In genomic region chr12:76883151-76883550, GRCh38 we compare ENCODE assay signal across 17 cellular contexts. TPM values are rescaled to one million over a fixed set of nuclear protein-coding genes. Genes with fewer than 3 reads are reported as not detected.
DNase-seq lines count a peak whose midpoint lies in the region; ATAC-seq, FAIRE-seq and TF ChIP-seq lines count a peak whose summit lies in the region.
"Had no signal": no experiment of that assay in that cellular context is flagged by ENCODE, and none has a peak within 500 bp of the region (broad histone marks: within the 10 kb centered on the region; RNA-seq: fewer than 3 reads in every experiment).

No MANE protein-coding gene starts in this region.

- no peaks in the 10 kb centered on the region for H3K27me3 Mint-ChIP-seq in WTC11 (ENCODE audit: low read depth)
- peaks cover 38% of the 10 kb centered on the region for H3K27me3 Mint-ChIP-seq in stimulated activated naive CD8-positive, alpha-beta T cell treated with anti-CD3 and anti-CD28 coated beads, Interleukin-15, amount 100 ng/mL, for 72 hours

- H3K27ac Mint-ChIP-seq in WTC11 = no peak overlapping the region
- no peak overlapping the region for H3K27ac Mint-ChIP-seq in stimulated activated naive CD8-positive, alpha-beta T cell treated with anti-CD3 and anti-CD28 coated beads, Interleukin-15, amount 100 ng/mL, for 72 hours
- H3K27ac Mint-ChIP-seq: CD8-positive, alpha-beta T cell had no signal

- no peak for FAIRE-seq in H54 (lab: Jason Lieb, UNC)

- no peak for TF ChIP-seq POLR2A in H54 (IDR thresholded peaks at IDR 0.05; ENCODE audit: low read depth, low read length)

- DNase-seq in H54 (ENCODE audit: insufficient read length, low spot score) (peak; percentile 21), WTC11 (ENCODE audit: low spot score) (no peak), fibroblast of villous mesenchyme (ENCODE audit: low read depth) (peak; percentile 23), skeletal muscle cell (ENCODE audit: low read depth) (peak; percentile 56), SIG-M5 (lab: John Stamatoyannopoulos, UW) (no peak), activated T-cell treated with anti-CD3 and anti-CD28 coated beads for 4 hours (no peak)
- DNase-seq in stimulated activated naive CD8-positive, alpha-beta T cell treated with anti-CD3 and anti-CD28 coated beads, Interleukin-15, amount 100 ng/mL, for 72 hours = no peak
- DNase-seq: CD8-positive, alpha-beta T cell; GDM1; naive B cell; NCI-H1930; NCI-H748 treated with DMSO at 0.1 percent for 48 hours; Peyer's patch had no signal

- POLR2A ChIA-PET in WTC11 (lab: Charles Lee) = no interaction called here

- H3K4me1 Mint-ChIP-seq in WTC11 = peaks cover 11% of the 10 kb centered on the region
- peaks cover 14% of the 10 kb centered on the region for H3K4me1 Mint-ChIP-seq in stimulated activated naive CD8-positive, alpha-beta T cell treated with anti-CD3 and anti-CD28 coated beads, Interleukin-15, amount 100 ng/mL, for 72 hours

- ATAC-seq in WTC11 = no peak
- ATAC-seq in stimulated activated naive CD8-positive, alpha-beta T cell treated with anti-CD3 and anti-CD28 coated beads, Interleukin-15, amount 100 ng/mL, for 72 hours = no peak
- ATAC-seq: CD8-positive, alpha-beta T cell had no signal

- no peaks in the 10 kb centered on the region for H3K36me3 Mint-ChIP-seq in WTC11
- H3K36me3 Mint-ChIP-seq: CD8-positive, alpha-beta T cell; naive B cell had no signal

- CTCF ChIA-PET in WTC11 (lab: Charles Lee) = interaction anchor here (2.8 kb wide), 1 partner anchor 127 kb away, joined by 15 read pairs; no protein-coding TSS in a partner anchor

- H3K4me3 ChIP-seq in fibroblast of villous mesenchyme (ENCODE audit: low read depth, low read length) (no peak overlapping the region), skeletal muscle cell (ENCODE audit: low read depth, low read length) (no peak overlapping the region)
- H3K4me3 ChIP-seq: cardiac muscle cell, heart right ventricle, left ventricle myocardium inferior, Peyer's patch, suprapubic skin had no signal

- H3K4me3 Mint-ChIP-seq in WTC11 = no peak overlapping the region
- H3K4me3 Mint-ChIP-seq in stimulated activated naive CD8-positive, alpha-beta T cell treated with anti-CD3 and anti-CD28 coated beads, Interleukin-15, amount 100 ng/mL, for 72 hours = no peak overlapping the region
- H3K4me3 Mint-ChIP-seq: CD8-positive, alpha-beta T cell; naive B cell had no signal

- H3K9me3 Mint-ChIP-seq in WTC11 = no peaks in the 10 kb centered on the region
- H3K9me3 Mint-ChIP-seq in stimulated activated naive CD8-positive, alpha-beta T cell treated with anti-CD3 and anti-CD28 coated beads, Interleukin-15, amount 100 ng/mL, for 72 hours = no peaks in the 10 kb centered on the region
- H3K9me3 Mint-ChIP-seq: CD8-positive, alpha-beta T cell; naive B cell had no signal

- TF ChIP-seq CTCF in WTC11 (IDR thresholded peaks at IDR 0.05) = no peak
- no peak for TF ChIP-seq CTCF in fibroblast of villous mesenchyme (IDR thresholded peaks at IDR 0.05; ENCODE audit: insufficient read depth, low read depth, low read length)

TF ChIP-seq in WTC11, 78 proteins besides CTCF, POLR2A, EP300 and RAD21:
- TF ChIP-seq USF2 (CRISPR knock-in tag; IDR thresholded peaks at IDR 0.05) (peak; percentile 38; the same call in 1 of the 2 replicates), ZNF121 (CRISPR knock-in tag; IDR thresholded peaks at IDR 0.05) (no peak), USF1 (CRISPR knock-in tag; IDR thresholded peaks at IDR 0.05) (0 out of 2 replicates have a peak, but pooled peaks have one; percentile 12)
TF ChIP-seq in WTC11: peak in this region for 2.

RNA-seq across cellular contexts. Expression of gene CSRP2, which starts 4.3 kb away (rescaled TPM):
- total RNA-seq in WTC11 (2021) (157 to 179 TPM (median 176 TPM) in 3 replicates), fibroblast of villous mesenchyme (64.3 and 131 TPM in 2 replicates)
- total RNA-seq: CD8-positive, alpha-beta T cell had no signal

Comparison
In these comparisons a context has a peak if more than half of its experiments do, and no peak if none do; other contexts are left out.
1. DNase-seq: peak in H54 (single experiment), fibroblast of villous mesenchyme (single experiment) and skeletal muscle cell (single experiment); none in WTC11 (single experiment), SIG-M5 (single experiment), stimulated activated naive CD8-positive, alpha-beta T cell treated with anti-CD3 and anti-CD28 coated beads, Interleukin-15, amount 100 ng/mL, for 72 hours (0 of 2) and activated T-cell treated with anti-CD3 and anti-CD28 coated beads for 4 hours (single experiment).